Comparison of ENCODE assay signal across 1 cellular context in genomic region chr2:54207666-54208195, GRCh38.
TF ChIP-seq lines count a peak whose summit lies in the region.

No MANE protein-coding gene starts in this region.

TF ChIP-seq in HepG2, 621 proteins besides CTCF, POLR2A, EP300 and RAD21 (continued from another document and continues in another):
- TF ChIP-seq BCL3 (CRISPR knock-in tag; IDR thresholded peaks at IDR 0.05), result no peak
- TF ChIP-seq ZNF335 (CRISPR knock-in tag; IDR thresholded peaks at IDR 0.05), result no peak; the same call in 1 of the 2 replicates
- TF ChIP-seq EHMT2 (IDR thresholded peaks at IDR 0.05; ENCODE audit: borderline replicate concordance, low read depth, low read length), result peak; percentile 94; the same call in 1 of the 2 replicates
- no peak for TF ChIP-seq PAX8 (CRISPR knock-in tag; IDR thresholded peaks at IDR 0.05; ENCODE audit: borderline replicate concordance)
- peak; percentile 62; the same call in 1 of the 2 replicates for TF ChIP-seq ONECUT2 (CRISPR knock-in tag; IDR thresholded peaks at IDR 0.05)
- TF ChIP-seq KDM1A (CRISPR knock-in tag; IDR thresholded peaks at IDR 0.05), result peak; percentile 79; the same call in 1 of the 2 replicates
- peak; percentile 63; the same call in 1 of the 2 replicates for TF ChIP-seq YEATS4 (CRISPR knock-in tag; IDR thresholded peaks at IDR 0.05; ENCODE audit: borderline replicate concordance)
- no peak for TF ChIP-seq SP140L (CRISPR knock-in tag; IDR thresholded peaks at IDR 0.05; ENCODE audit: borderline replicate concordance)
- no peak for TF ChIP-seq ZNF713 (CRISPR knock-in tag; IDR thresholded peaks at IDR 0.05)
- no peak for TF ChIP-seq HIVEP1 (CRISPR knock-in tag; IDR thresholded peaks at IDR 0.05)
- no peak for TF ChIP-seq NFATC3 (CRISPR knock-in tag; IDR thresholded peaks at IDR 0.05)
- no peak for TF ChIP-seq MXI1 (IDR thresholded peaks at IDR 0.05; ENCODE audit: borderline replicate concordance, low read depth, low read length)
- no peak for TF ChIP-seq ZNF382 (CRISPR knock-in tag; IDR thresholded peaks at IDR 0.05; ENCODE audit: borderline replicate concordance)
- peak; percentile 67 for TF ChIP-seq HDAC1 (CRISPR knock-in tag; IDR thresholded peaks at IDR 0.05)
- peak; percentile 96; the same call in 1 of the 2 replicates for TF ChIP-seq NCOR1 (IDR thresholded peaks at IDR 0.05; ENCODE audit: borderline replicate concordance, low read length)
- no peak for TF ChIP-seq TERF1 (CRISPR knock-in tag; IDR thresholded peaks at IDR 0.05)
- TF ChIP-seq HMGXB4 (CRISPR knock-in tag; IDR thresholded peaks at IDR 0.05; ENCODE audit: borderline replicate concordance in 1 of 2, low read depth in 1 of 2), result no peak
- no peak for TF ChIP-seq ZNF557 (CRISPR knock-in tag; IDR thresholded peaks at IDR 0.05)
- no peak for TF ChIP-seq NRL (CRISPR knock-in tag; IDR thresholded peaks at IDR 0.05; ENCODE audit: borderline replicate concordance)
- no peak for TF ChIP-seq ZNF674 (CRISPR knock-in tag; IDR thresholded peaks at IDR 0.05; ENCODE audit: low read depth)
- no peak; the same call in 1 of the 2 replicates for TF ChIP-seq ZFP90 (CRISPR knock-in tag; IDR thresholded peaks at IDR 0.05; ENCODE audit: borderline replicate concordance)
- no peak for TF ChIP-seq MYC (CRISPR knock-in tag; IDR thresholded peaks at IDR 0.05; ENCODE audit: borderline replicate concordance)
- no peak for TF ChIP-seq ZNF407 (CRISPR knock-in tag; IDR thresholded peaks at IDR 0.05; ENCODE audit: not compliant biosample characterization)
- no peak for TF ChIP-seq MNT (IDR thresholded peaks at IDR 0.05)
- TF ChIP-seq KAT2B (IDR thresholded peaks at IDR 0.05; ENCODE audit: borderline replicate concordance, low read depth, low read length), result no peak
- TF ChIP-seq ZNF3 (CRISPR knock-in tag; IDR thresholded peaks at IDR 0.05), result peak; percentile 65; the same call in 1 of the 2 replicates
- no peak for TF ChIP-seq ZNF468 (CRISPR knock-in tag; IDR thresholded peaks at IDR 0.05)
- TF ChIP-seq KDM6A (CRISPR knock-in tag; IDR thresholded peaks at IDR 0.05; ENCODE audit: low read depth), result peak; percentile 81; the same call in 1 of the 2 replicates
- TF ChIP-seq ZBTB2 (CRISPR knock-in tag; IDR thresholded peaks at IDR 0.05; ENCODE audit: low read depth), result no peak
- TF ChIP-seq ZNF563 (CRISPR knock-in tag; IDR thresholded peaks at IDR 0.05), result no peak
- no peak for TF ChIP-seq PRDM15 (CRISPR knock-in tag; IDR thresholded peaks at IDR 0.05)
- TF ChIP-seq ZNF33A (CRISPR knock-in tag; IDR thresholded peaks at IDR 0.05; ENCODE audit: borderline replicate concordance), result no peak
- 0 out of 2 replicates have a peak, but pooled peaks have one; percentile 21 for TF ChIP-seq SMARCC2 (IDR thresholded peaks at IDR 0.05)
- peak; percentile 41; the same call in 1 of the 2 replicates for TF ChIP-seq ZBTB33 (CRISPR knock-in tag; IDR thresholded peaks at IDR 0.05)
- peak; percentile 81; the same call in 1 of the 2 replicates for TF ChIP-seq SIX1 (CRISPR knock-in tag; IDR thresholded peaks at IDR 0.05; ENCODE audit: borderline replicate concordance)
- TF ChIP-seq CREBL2 (CRISPR knock-in tag; IDR thresholded peaks at IDR 0.05; ENCODE audit: borderline replicate concordance), result no peak
- TF ChIP-seq THYN1 (CRISPR knock-in tag; IDR thresholded peaks at IDR 0.05; ENCODE audit: borderline replicate concordance, low read depth), result no peak
- TF ChIP-seq ZNF432 (CRISPR knock-in tag; IDR thresholded peaks at IDR 0.05; ENCODE audit: borderline replicate concordance), result no peak
- no peak for TF ChIP-seq ZNF354B (CRISPR knock-in tag; IDR thresholded peaks at IDR 0.05)
